In the genomic region with DNA sequence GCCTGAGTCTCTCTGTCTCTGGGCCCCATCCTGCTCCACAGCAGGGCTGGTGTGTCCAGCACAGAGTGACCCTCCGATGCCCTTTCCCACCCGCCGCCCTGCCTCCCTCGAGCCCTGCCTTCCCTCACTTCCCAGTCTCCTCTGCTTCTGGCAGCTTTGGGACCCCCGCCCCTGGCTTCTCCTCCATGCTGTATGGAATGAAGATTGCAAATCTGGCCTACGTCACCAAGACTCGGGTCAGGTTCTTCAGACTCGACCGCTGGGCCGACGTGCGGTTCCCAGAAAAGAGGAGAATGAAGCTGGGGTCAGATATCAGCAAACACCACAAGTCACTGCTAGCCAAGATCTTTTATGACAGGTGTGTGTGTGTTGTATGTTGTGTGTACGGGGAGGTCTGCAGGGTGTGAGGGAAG, we compare ENCODE assay signal across 1 cellular context.
TF ChIP-seq lines count a peak whose summit lies in the region.

No MANE protein-coding gene starts in this region.

TF ChIP-seq in WTC11, 78 proteins besides CTCF, POLR2A, EP300 and RAD21 (continued from another document):
- no peak for TF ChIP-seq NFATC4 (CRISPR knock-in tag; IDR thresholded peaks at IDR 0.05)
- no peak for TF ChIP-seq GTF2I (CRISPR knock-in tag; conservative IDR thresholded peaks at IDR 0.05)
TF ChIP-seq in WTC11: peak in this region for 0.
